ENCODE assay signal across 1 cellular context in the genomic region with DNA sequence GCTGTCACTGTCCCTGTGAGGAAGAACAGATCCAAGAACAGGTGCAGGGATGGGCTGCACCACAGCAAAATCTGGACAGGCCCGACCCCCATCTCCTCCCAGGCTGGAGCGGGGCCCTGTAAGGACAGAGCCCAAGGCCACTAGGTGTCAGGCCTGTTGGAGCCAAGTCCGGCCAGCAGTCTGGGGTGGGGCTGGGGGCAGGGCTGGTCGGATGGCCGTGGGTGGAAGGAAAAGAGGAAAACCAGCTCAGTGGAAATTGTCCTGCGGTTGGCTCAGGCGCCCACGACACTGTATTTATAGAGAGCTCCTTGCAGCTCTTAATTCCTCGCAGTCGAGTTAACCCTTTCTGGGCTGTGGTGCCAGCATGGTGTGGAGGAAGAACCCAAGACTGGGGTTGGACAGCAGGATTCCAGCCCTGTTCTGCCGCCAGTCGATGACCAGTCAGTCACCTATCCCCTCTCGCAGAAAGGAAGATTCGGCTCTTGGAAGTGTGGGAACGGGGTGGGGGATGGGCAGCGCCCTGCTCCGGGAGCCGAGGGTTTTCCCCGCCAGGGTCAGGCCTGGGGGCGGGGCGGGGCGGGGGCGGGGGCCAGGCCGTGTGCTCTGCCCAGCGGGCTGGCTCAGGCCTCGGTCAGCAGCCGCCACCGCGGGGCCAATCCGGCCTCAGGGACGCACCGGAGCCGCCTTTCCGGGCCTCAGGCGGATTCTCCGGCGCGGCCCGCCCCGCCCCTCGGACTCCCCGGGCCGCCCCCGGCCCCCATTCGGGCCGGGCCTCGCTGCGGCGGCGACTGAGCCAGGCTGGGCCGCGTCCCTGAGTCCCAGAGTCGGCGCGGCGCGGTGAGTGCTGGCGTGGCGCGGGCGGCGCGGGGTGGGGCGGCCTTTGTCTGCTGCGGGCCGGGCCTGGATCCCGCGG.
TF ChIP-seq lines count a peak whose summit lies in the region.

Gene CD276 (plus strand): TSS at position 760 of the 913 bp plus-strand sequence. CDS start 15,257 bp downstream, outside the sequence.

TF ChIP-seq in HepG2, 621 proteins besides CTCF, POLR2A, EP300 and RAD21 (continued from another document):
- TF ChIP-seq, protein P1, sequence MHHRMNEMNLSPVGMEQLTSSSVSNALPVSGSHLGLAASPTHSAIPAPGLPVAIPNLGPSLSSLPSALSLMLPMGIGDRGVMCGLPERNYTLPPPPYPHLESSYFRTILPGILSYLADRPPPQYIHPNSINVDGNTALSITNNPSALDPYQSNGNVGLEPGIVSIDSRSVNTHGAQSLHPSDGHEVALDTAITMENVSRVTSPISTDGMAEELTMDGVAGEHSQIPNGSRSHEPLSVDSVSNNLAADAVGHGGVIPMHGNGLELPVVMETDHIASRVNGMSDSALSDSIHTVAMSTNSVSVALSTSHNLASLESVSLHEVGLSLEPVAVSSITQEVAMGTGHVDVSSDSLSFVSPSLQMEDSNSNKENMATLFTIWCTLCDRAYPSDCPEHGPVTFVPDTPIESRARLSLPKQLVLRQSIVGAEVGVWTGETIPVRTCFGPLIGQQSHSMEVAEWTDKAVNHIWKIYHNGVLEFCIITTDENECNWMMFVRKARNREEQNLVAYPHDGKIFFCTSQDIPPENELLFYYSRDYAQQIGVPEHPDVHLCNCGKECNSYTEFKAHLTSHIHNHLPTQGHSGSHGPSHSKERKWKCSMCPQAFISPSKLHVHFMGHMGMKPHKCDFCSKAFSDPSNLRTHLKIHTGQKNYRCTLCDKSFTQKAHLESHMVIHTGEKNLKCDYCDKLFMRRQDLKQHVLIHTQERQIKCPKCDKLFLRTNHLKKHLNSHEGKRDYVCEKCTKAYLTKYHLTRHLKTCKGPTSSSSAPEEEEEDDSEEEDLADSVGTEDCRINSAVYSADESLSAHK (CRISPR knock-in tag; IDR thresholded peaks at IDR 0.05; ENCODE audit: borderline replicate concordance) = no peak
- TF ChIP-seq ZNF282 (IDR thresholded peaks at IDR 0.05; ENCODE audit: partially characterized antibody) (no peak), SIX1 (CRISPR knock-in tag; IDR thresholded peaks at IDR 0.05; ENCODE audit: borderline replicate concordance) (no peak), NAIF1 (CRISPR knock-in tag; IDR thresholded peaks at IDR 0.05; ENCODE audit: borderline replicate concordance) (no peak), ZNF790 (CRISPR knock-in tag; IDR thresholded peaks at IDR 0.05; ENCODE audit: borderline replicate concordance) (no peak), ZNF546 (CRISPR knock-in tag; conservative IDR thresholded peaks at IDR 0.05) (no peak), ZNF430 (CRISPR knock-in tag; IDR thresholded peaks at IDR 0.05) (no peak)
- TF ChIP-seq, protein P2, sequence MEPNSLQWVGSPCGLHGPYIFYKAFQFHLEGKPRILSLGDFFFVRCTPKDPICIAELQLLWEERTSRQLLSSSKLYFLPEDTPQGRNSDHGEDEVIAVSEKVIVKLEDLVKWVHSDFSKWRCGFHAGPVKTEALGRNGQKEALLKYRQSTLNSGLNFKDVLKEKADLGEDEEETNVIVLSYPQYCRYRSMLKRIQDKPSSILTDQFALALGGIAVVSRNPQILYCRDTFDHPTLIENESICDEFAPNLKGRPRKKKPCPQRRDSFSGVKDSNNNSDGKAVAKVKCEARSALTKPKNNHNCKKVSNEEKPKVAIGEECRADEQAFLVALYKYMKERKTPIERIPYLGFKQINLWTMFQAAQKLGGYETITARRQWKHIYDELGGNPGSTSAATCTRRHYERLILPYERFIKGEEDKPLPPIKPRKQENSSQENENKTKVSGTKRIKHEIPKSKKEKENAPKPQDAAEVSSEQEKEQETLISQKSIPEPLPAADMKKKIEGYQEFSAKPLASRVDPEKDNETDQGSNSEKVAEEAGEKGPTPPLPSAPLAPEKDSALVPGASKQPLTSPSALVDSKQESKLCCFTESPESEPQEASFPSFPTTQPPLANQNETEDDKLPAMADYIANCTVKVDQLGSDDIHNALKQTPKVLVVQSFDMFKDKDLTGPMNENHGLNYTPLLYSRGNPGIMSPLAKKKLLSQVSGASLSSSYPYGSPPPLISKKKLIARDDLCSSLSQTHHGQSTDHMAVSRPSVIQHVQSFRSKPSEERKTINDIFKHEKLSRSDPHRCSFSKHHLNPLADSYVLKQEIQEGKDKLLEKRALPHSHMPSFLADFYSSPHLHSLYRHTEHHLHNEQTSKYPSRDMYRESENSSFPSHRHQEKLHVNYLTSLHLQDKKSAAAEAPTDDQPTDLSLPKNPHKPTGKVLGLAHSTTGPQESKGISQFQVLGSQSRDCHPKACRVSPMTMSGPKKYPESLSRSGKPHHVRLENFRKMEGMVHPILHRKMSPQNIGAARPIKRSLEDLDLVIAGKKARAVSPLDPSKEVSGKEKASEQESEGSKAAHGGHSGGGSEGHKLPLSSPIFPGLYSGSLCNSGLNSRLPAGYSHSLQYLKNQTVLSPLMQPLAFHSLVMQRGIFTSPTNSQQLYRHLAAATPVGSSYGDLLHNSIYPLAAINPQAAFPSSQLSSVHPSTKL (CRISPR knock-in tag; IDR thresholded peaks at IDR 0.05) = peak; percentile 37; the same call in 1 of the 2 replicates
